ENCODE assay signal across 8 cellular contexts in genomic region chr6:137811121-137811911, GRCh38. TPM values are rescaled to one million over a fixed set of nuclear protein-coding genes. Genes with fewer than 3 reads are reported as not detected.
A peak's percentile ranks its signal among the peaks of the same experiment; 100 is the strongest.
DNase-seq lines count a peak whose midpoint lies in the region; ATAC-seq and TF ChIP-seq lines count a peak whose summit lies in the region.

No MANE protein-coding gene starts in this region.

- TF ChIP-seq CTCF in omental fat pad (IDR thresholded peaks at IDR 0.05), result no peak
- no peak for TF ChIP-seq CTCF in tibial artery (IDR thresholded peaks at IDR 0.05)

- no peaks in the 10 kb centered on the region for H3K27me3 ChIP-seq in tibial artery

- no peaks in the 10 kb centered on the region for H3K9me3 ChIP-seq in tibial artery

- H3K27ac ChIP-seq in tibial artery, result peak overlapping the region in 1 of 2 donors; percentile 11

- ATAC-seq in HG02852 (IDR thresholded peaks at IDR 0.05; ENCODE audit: unreplicated experiment) (peak; percentile 97), esophagus mucosa (peak; percentile 95), omental fat pad (ENCODE audit: low FRiP score) (peak; percentile 81)

- DNase-seq in DMS153 (lab: John Stamatoyannopoulos, UW) (peak; percentile 45), DMS153 treated with DMSO at 0.1 percent for 48 hours (lab: John Stamatoyannopoulos, UW; ENCODE audit: unreplicated experiment) (no peak), NK-92 (lab: John Stamatoyannopoulos, UW; ENCODE audit: unreplicated experiment) (peak; percentile 6), omental fat pad (ENCODE audit: low spot score) (peak; percentile 58), tibial artery (peak; percentile 78 to 83)
- peak; percentile 64 for DNase-seq in activated CD8-positive, alpha-beta memory T cell treated with anti-CD3 and anti-CD28 coated beads, Interleukin-2, amount 50 U/mL, for 24 hours (ENCODE audit: extremely low read depth)

- H3K4me3 ChIP-seq in tibial artery, result no peak overlapping the region

- peaks cover 0 to 10% (median 2%) of the 10 kb centered on the region in 4 donors for H3K4me1 ChIP-seq in tibial artery

- H3K36me3 ChIP-seq in tibial artery, result no peaks in the 10 kb centered on the region

- intact Hi-C loops in tibial artery (cut with DNase I; ENCODE audit: low total_unique reads), result no loop called here

RNA-seq across cellular contexts. Expression of gene TNFAIP3, which starts 55.7 kb away (rescaled TPM):
- total RNA-seq in esophagus mucosa, result 8.8 TPM
- total RNA-seq in omental fat pad, result 100 to 1,000 TPM in 1 of 4 donors, 10 to 100 TPM in 3; 24.2 to 250 (median 44.5) TPM
